Comparison of ENCODE assay signal across 8 cellular contexts in genomic region chrX:39896951-39897740, GRCh38.
DNase-seq lines count a peak whose midpoint lies in the region; ATAC-seq and TF ChIP-seq lines count a peak whose summit lies in the region.

No MANE protein-coding gene starts in this region.

- H4K91ac ChIP-seq in neuronal stem cell (ENCODE audit: low read depth, low read length, poor library complexity): no peak overlapping the region

- DNase-seq in Daoy (ENCODE audit: low read depth) (peak; percentile 52), NCI-H69 (lab: John Stamatoyannopoulos, UW) (peak; percentile 92), fibroblast of gingiva (ENCODE audit: low read depth) (peak; percentile 73), neuronal stem cell (ENCODE audit: low spot score) (peak; percentile 31), lower leg skin (ENCODE audit: low spot score in 2 of 2) (no peak)
- DNase-seq in stimulated activated CD4-positive, alpha-beta T cell treated with anti-CD3 and anti-CD28 coated beads, Interleukin-4, amount 100 ng/mL, for 1 hour: no peak

- H3K9ac ChIP-seq in neuronal stem cell (ENCODE audit: low read depth, low read length, poor library complexity): no peak overlapping the region

- H3K9me3 ChIP-seq in neuronal stem cell (replicated peaks in 1 of 2; ENCODE audit: control insufficient read depth in 2 of 2, insufficient read depth in 1 of 2, low read depth in 1 of 2, low read length in 2 of 2): no peaks in the 10 kb centered on the region

- H4K8ac ChIP-seq in neuronal stem cell (ENCODE audit: low read depth, low read length): no peak overlapping the region

- ATAC-seq in HG03108 (IDR thresholded peaks at IDR 0.05; ENCODE audit: unreplicated experiment) (no peak), GM19351 (IDR thresholded peaks at IDR 0.05; ENCODE audit: unreplicated experiment) (no peak)

- H3K36me3 ChIP-seq in neuronal stem cell (replicated peaks in 1 of 2; ENCODE audit: control insufficient read depth in 2 of 2, insufficient read depth in 2 of 2, low read length in 2 of 2): no peaks in the 10 kb centered on the region

- H2BK5ac ChIP-seq in neuronal stem cell (ENCODE audit: low read length): no peak overlapping the region

- H3K4me3 ChIP-seq in neuronal stem cell (ENCODE audit: low read length in 2 of 2) (peak overlapping the region in 1 of 2 donors; percentile 19), lower leg skin (ENCODE audit: low read depth, poor library complexity, severe bottlenecking) (no peak overlapping the region)

- TF ChIP-seq POLR2A in lower leg skin (IDR thresholded peaks at IDR 0.05): no peak

- intact Hi-C loops in lower leg skin (cut with DNase I; ENCODE audit: low total_unique reads): no loop called here

- no peak overlapping the region for H3K4ac ChIP-seq in neuronal stem cell (ENCODE audit: low read length)

- no peaks in the 10 kb centered on the region for H3K27me3 ChIP-seq in neuronal stem cell (ENCODE audit: control insufficient read depth in 3 of 3, insufficient read depth in 3 of 3, low read depth in 1 of 3, low read length in 3 of 3)

- H3K27ac ChIP-seq in neuronal stem cell (replicated peaks; ENCODE audit: low read length): peak overlapping the region; percentile 39

- H3K79me1 ChIP-seq in neuronal stem cell (ENCODE audit: low read depth, low read length): no peaks in the 10 kb centered on the region

- H3K23ac ChIP-seq in neuronal stem cell (ENCODE audit: low read depth, low read length, poor library complexity): no peak overlapping the region

- no peak for TF ChIP-seq CTCF in lower leg skin (IDR thresholded peaks at IDR 0.05)

- H3K4me1 ChIP-seq in neuronal stem cell (ENCODE audit: control insufficient read depth in 2 of 2, insufficient read depth in 1 of 2, low read depth in 1 of 2, low read length in 2 of 2): peaks cover 22% of the 10 kb centered on the region in 2 donors

- H2BK15ac ChIP-seq in neuronal stem cell (ENCODE audit: low read length): peak overlapping the region; percentile 55

- H2AFZ ChIP-seq in neuronal stem cell (ENCODE audit: low read length): peak overlapping the region; percentile 87

- no peak overlapping the region for H3K14ac ChIP-seq in neuronal stem cell (ENCODE audit: low read length)

- peak overlapping the region; percentile 75 for H2BK12ac ChIP-seq in neuronal stem cell (ENCODE audit: low read length)

- H3K4me2 ChIP-seq in neuronal stem cell (ENCODE audit: insufficient read depth, low read length, poor library complexity, severe bottlenecking): peak overlapping the region; percentile 11

- peak overlapping the region; percentile 17 for H3K18ac ChIP-seq in neuronal stem cell (ENCODE audit: low read length)

- no CpG with 5 or more reads among the region's 20 CpGs for WGBS in neuronal stem cell (ENCODE audit: extremely low coverage in 2 of 2, insufficient read length in 2 of 2, insufficient replicate concordance in 1 of 2), 2 donors
- 23 to 44% methylated on average over 8 to 19 of the region's 20 CpGs for whole genome bisulfite sequencing in lower leg skin, 2 donors

- H2BK120ac ChIP-seq in neuronal stem cell (ENCODE audit: low read depth, low read length): no peak overlapping the region

- no peak overlapping the region for H2AK5ac ChIP-seq in neuronal stem cell (ENCODE audit: low read depth, low read length)

Comparison
In these comparisons a context has a peak if more than half of its experiments do, and no peak if none do; other contexts are left out.
1. DNase-seq: peak in Daoy (single experiment), NCI-H69 (single experiment), fibroblast of gingiva (single experiment) and neuronal stem cell (single experiment); none in stimulated activated CD4-positive, alpha-beta T cell treated with anti-CD3 and anti-CD28 coated beads, Interleukin-4, amount 100 ng/mL, for 1 hour (single experiment) and lower leg skin (0 of 2).